8 cellular contexts compared by ENCODE assay signal in the genomic region with DNA sequence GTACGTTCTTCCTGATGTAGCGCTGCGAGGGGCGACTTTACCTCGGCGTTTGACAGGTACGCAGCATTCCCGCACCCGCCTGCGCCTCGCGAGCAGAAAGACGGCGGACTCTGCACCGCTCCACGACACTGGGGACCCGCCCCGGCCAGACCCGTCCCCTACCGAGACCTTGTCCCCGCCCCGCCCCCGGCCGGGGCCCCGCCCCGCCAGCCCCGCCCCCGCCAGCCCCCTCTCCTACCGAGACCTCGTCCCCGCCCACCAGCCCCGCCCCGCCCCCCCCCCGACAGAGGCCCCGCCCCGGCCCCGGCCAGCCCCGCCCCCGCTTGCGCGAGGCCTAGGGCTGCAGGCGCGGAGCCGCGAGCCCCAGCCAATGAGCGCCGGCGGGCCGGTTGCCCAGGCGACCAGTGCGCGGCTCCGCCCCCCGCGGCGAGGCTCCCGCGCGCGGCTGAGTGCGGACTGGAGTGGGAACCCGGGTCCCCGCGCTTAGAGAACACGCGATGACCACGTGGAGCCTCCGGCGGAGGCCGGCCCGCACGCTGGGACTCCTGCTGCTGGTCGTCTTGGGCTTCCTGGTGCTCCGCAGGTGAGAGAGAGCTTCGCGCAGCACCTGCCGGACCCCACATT. TPM values are rescaled to one million over a fixed set of nuclear protein-coding genes. Genes with fewer than 3 reads are reported as not detected.
DNase-seq lines count a peak whose midpoint lies in the region; ATAC-seq and TF ChIP-seq lines count a peak whose summit lies in the region.

A gene with protein sequence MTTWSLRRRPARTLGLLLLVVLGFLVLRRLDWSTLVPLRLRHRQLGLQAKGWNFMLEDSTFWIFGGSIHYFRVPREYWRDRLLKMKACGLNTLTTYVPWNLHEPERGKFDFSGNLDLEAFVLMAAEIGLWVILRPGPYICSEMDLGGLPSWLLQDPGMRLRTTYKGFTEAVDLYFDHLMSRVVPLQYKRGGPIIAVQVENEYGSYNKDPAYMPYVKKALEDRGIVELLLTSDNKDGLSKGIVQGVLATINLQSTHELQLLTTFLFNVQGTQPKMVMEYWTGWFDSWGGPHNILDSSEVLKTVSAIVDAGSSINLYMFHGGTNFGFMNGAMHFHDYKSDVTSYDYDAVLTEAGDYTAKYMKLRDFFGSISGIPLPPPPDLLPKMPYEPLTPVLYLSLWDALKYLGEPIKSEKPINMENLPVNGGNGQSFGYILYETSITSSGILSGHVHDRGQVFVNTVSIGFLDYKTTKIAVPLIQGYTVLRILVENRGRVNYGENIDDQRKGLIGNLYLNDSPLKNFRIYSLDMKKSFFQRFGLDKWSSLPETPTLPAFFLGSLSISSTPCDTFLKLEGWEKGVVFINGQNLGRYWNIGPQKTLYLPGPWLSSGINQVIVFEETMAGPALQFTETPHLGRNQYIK (plus strand): TSS at position 424 of the 624 bp plus-strand sequence. CDS start 74 bp downstream, at position 498.

- no peaks in the 10 kb centered on the region for H3K36me3 Mint-ChIP-seq in dendritic cell treated with granulocyte-macrophage colony-stimulating factor and Interleukin-4, amounts not matched to agents 40 ng/mL and 50 ng/mL, for 4 days (ENCODE audit: low read depth)

- ATAC-seq in HG02571 (IDR thresholded peaks at IDR 0.05; ENCODE audit: unreplicated experiment) = peak; percentile 91
- ATAC-seq in lower lobe of right lung = peak; percentile 95 to 96

- peak within 1 kb of the TSS; percentile 62; the same call in 1 of the 2 replicates for H3K9ac ChIP-seq in ES-I3 (ENCODE audit: low read depth, low read length)

- H3K4me1 ChIP-seq in ES-I3 (ENCODE audit: insufficient read depth, low read length) = no peaks in the 10 kb centered on the region
- H3K4me1 ChIP-seq in lower lobe of right lung = peaks cover 17% of the 10 kb centered on the region

- DNase-seq in NCI-H2107 (lab: John Stamatoyannopoulos, UW) (peak; percentile 54), lower lobe of right lung (peak; percentile 79), kidney glomerular epithelial cell (lab: John Stamatoyannopoulos, UW) (no peak)
- DNase-seq in activated CD4-positive, alpha-beta T cell treated with anti-CD3 and anti-CD28 coated beads, Interleukin-2, amount 50 U/mL, for 1 hour = peak; percentile 73
- peak; percentile 79 to 80 for DNase-seq in stimulated activated CD4-positive, alpha-beta T cell treated with anti-CD3 and anti-CD28 coated beads, Interleukin-4, amount 100 ng/mL, for 4 hours

- peaks cover 17% of the 10 kb centered on the region for H3K4me1 Mint-ChIP-seq in dendritic cell treated with granulocyte-macrophage colony-stimulating factor and Interleukin-4, amounts not matched to agents 40 ng/mL and 50 ng/mL, for 4 days (ENCODE audit: low read depth)

- intact Hi-C loops in dendritic cell treated with granulocyte-macrophage colony-stimulating factor and Interleukin-4, amounts not matched to agents 40 ng/mL and 50 ng/mL, for 4 days (cut with micrococcal nuclease) = no loop called here
- intact Hi-C loops in lower lobe of right lung (cut with DNase I) = no loop called here

- no peaks in the 10 kb centered on the region for H3K9me3 ChIP-seq in ES-I3 (ENCODE audit: control insufficient read depth, insufficient read depth, low read length)
- H3K9me3 ChIP-seq in lower lobe of right lung = no peaks in the 10 kb centered on the region

- no peak within 1 kb of the TSS for H3K27ac ChIP-seq in lower lobe of right lung

- H3K9me3 Mint-ChIP-seq in dendritic cell treated with granulocyte-macrophage colony-stimulating factor and Interleukin-4, amounts not matched to agents 40 ng/mL and 50 ng/mL, for 4 days = no peaks in the 10 kb centered on the region

- H3K27me3 ChIP-seq in lower lobe of right lung (ENCODE audit: low read depth) = peaks cover 24% of the 10 kb centered on the region

- TF ChIP-seq CTCF in lower lobe of right lung (IDR thresholded peaks at IDR 0.05) = no peak

- peak within 1 kb of the TSS; percentile 63 for H3K4me3 ChIP-seq in lower lobe of right lung

- no peaks in the 10 kb centered on the region for H3K36me3 ChIP-seq in ES-I3 (ENCODE audit: insufficient read depth, low read length)
- no peaks in the 10 kb centered on the region for H3K36me3 ChIP-seq in lower lobe of right lung

- peaks cover 68% of the 10 kb centered on the region for H3K27me3 Mint-ChIP-seq in dendritic cell treated with granulocyte-macrophage colony-stimulating factor and Interleukin-4, amounts not matched to agents 40 ng/mL and 50 ng/mL, for 4 days

- H3K4me3 Mint-ChIP-seq in dendritic cell treated with granulocyte-macrophage colony-stimulating factor and Interleukin-4, amounts not matched to agents 40 ng/mL and 50 ng/mL, for 4 days = peak within 1 kb of the TSS; percentile 69

- H3K27ac Mint-ChIP-seq in dendritic cell treated with granulocyte-macrophage colony-stimulating factor and Interleukin-4, amounts not matched to agents 40 ng/mL and 50 ng/mL, for 4 days = no peak within 1 kb of the TSS

RNA-seq across cellular contexts. Expression of the gene that starts here (rescaled TPM):
- 5.1 TPM for total RNA-seq in lower lobe of right lung
